ENCODE assay signal across 1 cellular context in the genomic region with DNA sequence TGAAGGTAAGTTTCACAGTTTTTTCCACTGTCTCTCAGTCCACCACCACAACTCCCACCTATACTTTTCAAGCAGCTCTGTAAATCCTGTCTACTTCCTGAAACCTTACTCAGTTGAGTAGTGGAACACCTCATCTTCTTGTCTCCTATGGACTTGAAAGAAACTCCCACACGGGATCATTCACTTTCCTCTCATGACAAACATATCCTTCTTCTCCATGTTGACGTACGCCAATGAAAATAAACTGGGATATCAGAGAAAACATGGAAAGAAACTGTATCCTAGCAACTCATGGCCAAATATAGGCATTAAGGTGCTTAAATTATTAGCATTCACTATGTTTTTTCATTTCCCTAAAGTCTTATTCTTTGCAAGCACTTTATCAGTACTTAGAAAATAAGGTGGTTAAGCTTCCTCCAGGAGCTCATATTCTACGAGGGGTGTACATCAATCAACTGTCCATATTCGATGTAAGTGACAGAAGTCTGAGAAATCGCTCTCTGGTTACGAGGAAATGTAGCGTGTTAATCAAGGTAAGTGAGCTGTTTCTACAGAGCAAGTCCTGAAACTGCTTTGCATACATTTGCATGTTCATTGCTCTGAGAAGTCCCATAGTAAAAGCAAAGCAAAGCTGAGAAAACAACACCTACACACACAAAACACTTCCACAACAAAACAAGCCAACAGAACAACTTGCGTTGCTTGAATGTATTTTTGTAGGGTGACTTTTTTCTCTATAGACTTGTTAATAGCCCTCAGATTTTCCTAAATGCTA.
TF ChIP-seq lines count a peak whose summit lies in the region.

No MANE protein-coding gene starts in this region.

TF ChIP-seq in GM23338, 12 proteins besides CTCF, POLR2A, EP300 and RAD21 (continued from another document):
- TF ChIP-seq, protein P1, sequence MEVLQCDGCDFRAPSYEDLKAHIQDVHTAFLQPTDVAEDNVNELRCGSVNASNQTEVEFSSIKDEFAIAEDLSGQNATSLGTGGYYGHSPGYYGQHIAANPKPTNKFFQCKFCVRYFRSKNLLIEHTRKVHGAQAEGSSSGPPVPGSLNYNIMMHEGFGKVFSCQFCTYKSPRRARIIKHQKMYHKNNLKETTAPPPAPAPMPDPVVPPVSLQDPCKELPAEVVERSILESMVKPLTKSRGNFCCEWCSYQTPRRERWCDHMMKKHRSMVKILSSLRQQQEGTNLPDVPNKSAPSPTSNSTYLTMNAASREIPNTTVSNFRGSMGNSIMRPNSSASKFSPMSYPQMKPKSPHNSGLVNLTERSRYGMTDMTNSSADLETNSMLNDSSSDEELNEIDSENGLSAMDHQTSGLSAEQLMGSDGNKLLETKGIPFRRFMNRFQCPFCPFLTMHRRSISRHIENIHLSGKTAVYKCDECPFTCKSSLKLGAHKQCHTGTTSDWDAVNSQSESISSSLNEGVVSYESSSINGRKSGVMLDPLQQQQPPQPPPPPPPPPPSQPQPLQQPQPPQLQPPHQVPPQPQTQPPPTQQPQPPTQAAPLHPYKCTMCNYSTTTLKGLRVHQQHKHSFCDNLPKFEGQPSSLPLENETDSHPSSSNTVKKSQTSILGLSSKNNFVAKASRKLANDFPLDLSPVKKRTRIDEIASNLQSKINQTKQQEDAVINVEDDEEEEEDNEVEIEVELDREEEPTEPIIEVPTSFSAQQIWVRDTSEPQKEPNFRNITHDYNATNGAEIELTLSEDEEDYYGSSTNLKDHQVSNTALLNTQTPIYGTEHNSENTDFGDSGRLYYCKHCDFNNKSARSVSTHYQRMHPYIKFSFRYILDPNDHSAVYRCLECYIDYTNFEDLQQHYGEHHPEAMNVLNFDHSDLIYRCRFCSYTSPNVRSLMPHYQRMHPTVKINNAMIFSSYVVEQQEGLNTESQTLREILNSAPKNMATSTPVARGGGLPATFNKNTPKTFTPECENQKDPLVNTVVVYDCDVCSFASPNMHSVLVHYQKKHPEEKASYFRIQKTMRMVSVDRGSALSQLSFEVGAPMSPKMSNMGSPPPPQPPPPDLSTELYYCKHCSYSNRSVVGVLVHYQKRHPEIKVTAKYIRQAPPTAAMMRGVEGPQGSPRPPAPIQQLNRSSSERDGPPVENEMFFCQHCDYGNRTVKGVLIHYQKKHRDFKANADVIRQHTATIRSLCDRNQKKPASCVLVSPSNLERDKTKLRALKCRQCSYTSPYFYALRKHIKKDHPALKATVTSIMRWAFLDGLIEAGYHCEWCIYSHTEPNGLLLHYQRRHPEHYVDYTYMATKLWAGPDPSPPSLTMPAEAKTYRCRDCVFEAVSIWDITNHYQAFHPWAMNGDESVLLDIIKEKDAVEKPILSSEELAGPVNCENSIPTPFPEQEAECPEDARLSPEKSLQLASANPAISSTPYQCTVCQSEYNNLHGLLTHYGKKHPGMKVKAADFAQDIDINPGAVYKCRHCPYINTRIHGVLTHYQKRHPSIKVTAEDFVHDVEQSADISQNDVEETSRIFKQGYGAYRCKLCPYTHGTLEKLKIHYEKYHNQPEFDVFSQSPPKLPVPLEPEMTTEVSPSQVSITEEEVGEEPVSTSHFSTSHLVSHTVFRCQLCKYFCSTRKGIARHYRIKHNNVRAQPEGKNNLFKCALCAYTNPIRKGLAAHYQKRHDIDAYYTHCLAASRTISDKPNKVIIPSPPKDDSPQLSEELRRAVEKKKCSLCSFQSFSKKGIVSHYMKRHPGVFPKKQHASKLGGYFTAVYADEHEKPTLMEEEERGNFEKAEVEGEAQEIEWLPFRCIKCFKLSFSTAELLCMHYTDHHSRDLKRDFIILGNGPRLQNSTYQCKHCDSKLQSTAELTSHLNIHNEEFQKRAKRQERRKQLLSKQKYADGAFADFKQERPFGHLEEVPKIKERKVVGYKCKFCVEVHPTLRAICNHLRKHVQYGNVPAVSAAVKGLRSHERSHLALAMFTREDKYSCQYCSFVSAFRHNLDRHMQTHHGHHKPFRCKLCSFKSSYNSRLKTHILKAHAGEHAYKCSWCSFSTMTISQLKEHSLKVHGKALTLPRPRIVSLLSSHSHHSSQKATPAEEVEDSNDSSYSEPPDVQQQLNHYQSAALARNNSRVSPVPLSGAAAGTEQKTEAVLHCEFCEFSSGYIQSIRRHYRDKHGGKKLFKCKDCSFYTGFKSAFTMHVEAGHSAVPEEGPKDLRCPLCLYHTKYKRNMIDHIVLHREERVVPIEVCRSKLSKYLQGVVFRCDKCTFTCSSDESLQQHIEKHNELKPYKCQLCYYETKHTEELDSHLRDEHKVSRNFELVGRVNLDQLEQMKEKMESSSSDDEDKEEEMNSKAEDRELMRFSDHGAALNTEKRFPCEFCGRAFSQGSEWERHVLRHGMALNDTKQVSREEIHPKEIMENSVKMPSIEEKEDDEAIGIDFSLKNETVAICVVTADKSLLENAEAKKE (CRISPR knock-in tag; IDR thresholded peaks at IDR 0.05): no peak
TF ChIP-seq in GM23338: peak in this region for 0.
